Comparison of ENCODE assay signal across 1 cellular context in genomic region chr1:167553136-167554027, GRCh38.
TF ChIP-seq lines count a peak whose summit lies in the region.

Gene CREG1 (minus strand): TSS chr1:167553762.

TF ChIP-seq in H1, 55 proteins besides CTCF, POLR2A, EP300 and RAD21 (continued from another document):
- TF ChIP-seq, protein P1, sequence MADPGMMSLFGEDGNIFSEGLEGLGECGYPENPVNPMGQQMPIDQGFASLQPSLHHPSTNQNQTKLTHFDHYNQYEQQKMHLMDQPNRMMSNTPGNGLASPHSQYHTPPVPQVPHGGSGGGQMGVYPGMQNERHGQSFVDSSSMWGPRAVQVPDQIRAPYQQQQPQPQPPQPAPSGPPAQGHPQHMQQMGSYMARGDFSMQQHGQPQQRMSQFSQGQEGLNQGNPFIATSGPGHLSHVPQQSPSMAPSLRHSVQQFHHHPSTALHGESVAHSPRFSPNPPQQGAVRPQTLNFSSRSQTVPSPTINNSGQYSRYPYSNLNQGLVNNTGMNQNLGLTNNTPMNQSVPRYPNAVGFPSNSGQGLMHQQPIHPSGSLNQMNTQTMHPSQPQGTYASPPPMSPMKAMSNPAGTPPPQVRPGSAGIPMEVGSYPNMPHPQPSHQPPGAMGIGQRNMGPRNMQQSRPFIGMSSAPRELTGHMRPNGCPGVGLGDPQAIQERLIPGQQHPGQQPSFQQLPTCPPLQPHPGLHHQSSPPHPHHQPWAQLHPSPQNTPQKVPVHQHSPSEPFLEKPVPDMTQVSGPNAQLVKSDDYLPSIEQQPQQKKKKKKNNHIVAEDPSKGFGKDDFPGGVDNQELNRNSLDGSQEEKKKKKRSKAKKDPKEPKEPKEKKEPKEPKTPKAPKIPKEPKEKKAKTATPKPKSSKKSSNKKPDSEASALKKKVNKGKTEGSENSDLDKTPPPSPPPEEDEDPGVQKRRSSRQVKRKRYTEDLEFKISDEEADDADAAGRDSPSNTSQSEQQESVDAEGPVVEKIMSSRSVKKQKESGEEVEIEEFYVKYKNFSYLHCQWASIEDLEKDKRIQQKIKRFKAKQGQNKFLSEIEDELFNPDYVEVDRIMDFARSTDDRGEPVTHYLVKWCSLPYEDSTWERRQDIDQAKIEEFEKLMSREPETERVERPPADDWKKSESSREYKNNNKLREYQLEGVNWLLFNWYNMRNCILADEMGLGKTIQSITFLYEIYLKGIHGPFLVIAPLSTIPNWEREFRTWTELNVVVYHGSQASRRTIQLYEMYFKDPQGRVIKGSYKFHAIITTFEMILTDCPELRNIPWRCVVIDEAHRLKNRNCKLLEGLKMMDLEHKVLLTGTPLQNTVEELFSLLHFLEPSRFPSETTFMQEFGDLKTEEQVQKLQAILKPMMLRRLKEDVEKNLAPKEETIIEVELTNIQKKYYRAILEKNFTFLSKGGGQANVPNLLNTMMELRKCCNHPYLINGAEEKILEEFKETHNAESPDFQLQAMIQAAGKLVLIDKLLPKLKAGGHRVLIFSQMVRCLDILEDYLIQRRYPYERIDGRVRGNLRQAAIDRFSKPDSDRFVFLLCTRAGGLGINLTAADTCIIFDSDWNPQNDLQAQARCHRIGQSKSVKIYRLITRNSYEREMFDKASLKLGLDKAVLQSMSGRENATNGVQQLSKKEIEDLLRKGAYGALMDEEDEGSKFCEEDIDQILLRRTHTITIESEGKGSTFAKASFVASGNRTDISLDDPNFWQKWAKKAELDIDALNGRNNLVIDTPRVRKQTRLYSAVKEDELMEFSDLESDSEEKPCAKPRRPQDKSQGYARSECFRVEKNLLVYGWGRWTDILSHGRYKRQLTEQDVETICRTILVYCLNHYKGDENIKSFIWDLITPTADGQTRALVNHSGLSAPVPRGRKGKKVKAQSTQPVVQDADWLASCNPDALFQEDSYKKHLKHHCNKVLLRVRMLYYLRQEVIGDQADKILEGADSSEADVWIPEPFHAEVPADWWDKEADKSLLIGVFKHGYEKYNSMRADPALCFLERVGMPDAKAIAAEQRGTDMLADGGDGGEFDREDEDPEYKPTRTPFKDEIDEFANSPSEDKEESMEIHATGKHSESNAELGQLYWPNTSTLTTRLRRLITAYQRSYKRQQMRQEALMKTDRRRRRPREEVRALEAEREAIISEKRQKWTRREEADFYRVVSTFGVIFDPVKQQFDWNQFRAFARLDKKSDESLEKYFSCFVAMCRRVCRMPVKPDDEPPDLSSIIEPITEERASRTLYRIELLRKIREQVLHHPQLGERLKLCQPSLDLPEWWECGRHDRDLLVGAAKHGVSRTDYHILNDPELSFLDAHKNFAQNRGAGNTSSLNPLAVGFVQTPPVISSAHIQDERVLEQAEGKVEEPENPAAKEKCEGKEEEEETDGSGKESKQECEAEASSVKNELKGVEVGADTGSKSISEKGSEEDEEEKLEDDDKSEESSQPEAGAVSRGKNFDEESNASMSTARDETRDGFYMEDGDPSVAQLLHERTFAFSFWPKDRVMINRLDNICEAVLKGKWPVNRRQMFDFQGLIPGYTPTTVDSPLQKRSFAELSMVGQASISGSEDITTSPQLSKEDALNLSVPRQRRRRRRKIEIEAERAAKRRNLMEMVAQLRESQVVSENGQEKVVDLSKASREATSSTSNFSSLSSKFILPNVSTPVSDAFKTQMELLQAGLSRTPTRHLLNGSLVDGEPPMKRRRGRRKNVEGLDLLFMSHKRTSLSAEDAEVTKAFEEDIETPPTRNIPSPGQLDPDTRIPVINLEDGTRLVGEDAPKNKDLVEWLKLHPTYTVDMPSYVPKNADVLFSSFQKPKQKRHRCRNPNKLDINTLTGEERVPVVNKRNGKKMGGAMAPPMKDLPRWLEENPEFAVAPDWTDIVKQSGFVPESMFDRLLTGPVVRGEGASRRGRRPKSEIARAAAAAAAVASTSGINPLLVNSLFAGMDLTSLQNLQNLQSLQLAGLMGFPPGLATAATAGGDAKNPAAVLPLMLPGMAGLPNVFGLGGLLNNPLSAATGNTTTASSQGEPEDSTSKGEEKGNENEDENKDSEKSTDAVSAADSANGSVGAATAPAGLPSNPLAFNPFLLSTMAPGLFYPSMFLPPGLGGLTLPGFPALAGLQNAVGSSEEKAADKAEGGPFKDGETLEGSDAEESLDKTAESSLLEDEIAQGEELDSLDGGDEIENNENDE (IDR thresholded peaks at IDR 0.05; ENCODE audit: insufficient replicate concordance, low read length), result no peak
- peak; percentile 15; the same call in 1 of the 2 replicates for TF ChIP-seq CREB1 (IDR thresholded peaks at IDR 0.05)
- no peak for TF ChIP-seq CTBP2 (IDR thresholded peaks at IDR 0.05; ENCODE audit: borderline replicate concordance, insufficient read depth, insufficient read length, low read length)
- TF ChIP-seq ASH2L (IDR thresholded peaks at IDR 0.05; ENCODE audit: low read length), result peak; percentile 77
- TF ChIP-seq SUZ12 (IDR thresholded peaks at IDR 0.05; ENCODE audit: low read length), result no peak
- no peak for TF ChIP-seq KDM5A (IDR thresholded peaks at IDR 0.05; ENCODE audit: low read length)
- TF ChIP-seq CHD1 (IDR thresholded peaks at IDR 0.05; ENCODE audit: low read depth, low read length), result no peak
- no peak for TF ChIP-seq EGR1 (IDR thresholded peaks at IDR 0.05; ENCODE audit: borderline replicate concordance, low read depth, low read length)
- TF ChIP-seq RXRA (IDR thresholded peaks at IDR 0.05; ENCODE audit: insufficient read depth, low read depth, low read length), result no peak
- no peak for TF ChIP-seq JUN (IDR thresholded peaks at IDR 0.05; ENCODE audit: low read depth, low read length)
- no peak for TF ChIP-seq USF2 (IDR thresholded peaks at IDR 0.05; ENCODE audit: low read length)
- peak; percentile 91 for TF ChIP-seq TBP (IDR thresholded peaks at IDR 0.05; ENCODE audit: low read depth, low read length)
- no peak for TF ChIP-seq TCF12 (IDR thresholded peaks at IDR 0.05; ENCODE audit: low read depth, low read length)
- no peak for TF ChIP-seq CHD2 (IDR thresholded peaks at IDR 0.05; ENCODE audit: low read length)
- peak; percentile 80 for TF ChIP-seq PHF8 (conservative IDR thresholded peaks at IDR 0.05; ENCODE audit: low read depth, low read length)
- no peak for TF ChIP-seq FOSL1 (IDR thresholded peaks at IDR 0.05; ENCODE audit: insufficient read depth, low read depth, low read length)
- no peak for TF ChIP-seq SP2 (IDR thresholded peaks at IDR 0.05; ENCODE audit: low read length)
- peak; percentile 94 for TF ChIP-seq TAF7 (optimal IDR thresholded peaks at IDR 0.05; ENCODE audit: borderline replicate concordance, low read depth, low read length)
- TF ChIP-seq CEBPB (IDR thresholded peaks at IDR 0.05; ENCODE audit: low read depth, low read length), result peak; percentile 80
- TF ChIP-seq KDM1A (IDR thresholded peaks at IDR 0.05; ENCODE audit: borderline replicate concordance, low read length), result no peak
- TF ChIP-seq SP1 (IDR thresholded peaks at IDR 0.05; ENCODE audit: low read depth, low read length), result no peak
- TF ChIP-seq RNF2 (IDR thresholded peaks at IDR 0.05; ENCODE audit: borderline replicate concordance, low read depth, low read length, missing control alignments, poor library complexity, severe bottlenecking), result no peak
- TF ChIP-seq TEAD4 (IDR thresholded peaks at IDR 0.05; ENCODE audit: low read depth, low read length), result peak; percentile 54; the same call in 1 of the 2 replicates
- TF ChIP-seq POLR2AphosphoS5 (IDR thresholded peaks at IDR 0.05; ENCODE audit: low read depth, low read length), result peak; percentile 90
- no peak for TF ChIP-seq MAFK (IDR thresholded peaks at IDR 0.05; ENCODE audit: low read depth, low read length)
- no peak for TF ChIP-seq SIRT6 (IDR thresholded peaks at IDR 0.05; ENCODE audit: low read length)
- TF ChIP-seq BRCA1 (IDR thresholded peaks at IDR 0.05; ENCODE audit: low read depth, low read length), result no peak
- TF ChIP-seq GTF2F1 (IDR thresholded peaks at IDR 0.05; ENCODE audit: borderline replicate concordance, low read depth, low read length), result no peak
- no peak; a peak in 1 of 4 replicates for TF ChIP-seq SIN3A (conservative IDR thresholded peaks at IDR 0.05 in 1 of 2, IDR thresholded peaks at IDR 0.05 in 1 of 2; ENCODE audit: low read depth in 1 of 2, low read length in 2 of 2)
- TF ChIP-seq RFX5 (IDR thresholded peaks at IDR 0.05; ENCODE audit: borderline replicate concordance, low read depth, low read length), result no peak
- TF ChIP-seq MAX (IDR thresholded peaks at IDR 0.05), result 0 out of 2 replicates have a peak, but pooled peaks have one; percentile 14
- TF ChIP-seq NANOG (IDR thresholded peaks at IDR 0.05; ENCODE audit: insufficient read depth, low read depth, low read length, poor library complexity, severe bottlenecking), result no peak
- TF ChIP-seq RBBP5 (IDR thresholded peaks at IDR 0.05; ENCODE audit: borderline replicate concordance, low read depth, low read length), result peak; percentile 98; the same call in 1 of the 2 replicates
- TF ChIP-seq SIX5 (IDR thresholded peaks at IDR 0.05; ENCODE audit: low read depth, low read length), result no peak
- peak; percentile 94 for TF ChIP-seq KDM4A (IDR thresholded peaks at IDR 0.05; ENCODE audit: low read depth, low read length, severe bottlenecking)
- TF ChIP-seq, protein P2, sequence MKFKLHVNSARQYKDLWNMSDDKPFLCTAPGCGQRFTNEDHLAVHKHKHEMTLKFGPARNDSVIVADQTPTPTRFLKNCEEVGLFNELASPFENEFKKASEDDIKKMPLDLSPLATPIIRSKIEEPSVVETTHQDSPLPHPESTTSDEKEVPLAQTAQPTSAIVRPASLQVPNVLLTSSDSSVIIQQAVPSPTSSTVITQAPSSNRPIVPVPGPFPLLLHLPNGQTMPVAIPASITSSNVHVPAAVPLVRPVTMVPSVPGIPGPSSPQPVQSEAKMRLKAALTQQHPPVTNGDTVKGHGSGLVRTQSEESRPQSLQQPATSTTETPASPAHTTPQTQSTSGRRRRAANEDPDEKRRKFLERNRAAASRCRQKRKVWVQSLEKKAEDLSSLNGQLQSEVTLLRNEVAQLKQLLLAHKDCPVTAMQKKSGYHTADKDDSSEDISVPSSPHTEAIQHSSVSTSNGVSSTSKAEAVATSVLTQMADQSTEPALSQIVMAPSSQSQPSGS (IDR thresholded peaks at IDR 0.05; ENCODE audit: low read length), result no peak
- TF ChIP-seq, protein P3, sequence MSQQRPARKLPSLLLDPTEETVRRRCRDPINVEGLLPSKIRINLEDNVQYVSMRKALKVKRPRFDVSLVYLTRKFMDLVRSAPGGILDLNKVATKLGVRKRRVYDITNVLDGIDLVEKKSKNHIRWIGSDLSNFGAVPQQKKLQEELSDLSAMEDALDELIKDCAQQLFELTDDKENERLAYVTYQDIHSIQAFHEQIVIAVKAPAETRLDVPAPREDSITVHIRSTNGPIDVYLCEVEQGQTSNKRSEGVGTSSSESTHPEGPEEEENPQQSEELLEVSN (IDR thresholded peaks at IDR 0.05), result peak; percentile 20; the same call in 1 of the 2 replicates
- TF ChIP-seq SRF (IDR thresholded peaks at IDR 0.05; ENCODE audit: low read depth, low read length), result no peak
- TF ChIP-seq CBX5 (IDR thresholded peaks at IDR 0.05; ENCODE audit: low read depth, low read length), result no peak
- peak; percentile 78 for TF ChIP-seq BACH1 (IDR thresholded peaks at IDR 0.05; ENCODE audit: low read length)
- TF ChIP-seq GABPA (IDR thresholded peaks at IDR 0.05; ENCODE audit: borderline replicate concordance, insufficient read depth, low read length), result peak; percentile 51; the same call in 1 of the 2 replicates
- no peak for TF ChIP-seq ZNF274 (IDR thresholded peaks at IDR 0.05; ENCODE audit: borderline replicate concordance, extremely low read depth, low read length)
- peak; percentile 24 to 68; a peak in 1 of 4 replicates for TF ChIP-seq HDAC2 (IDR thresholded peaks at IDR 0.05; ENCODE audit: borderline replicate concordance in 1 of 2, low read depth in 2 of 2, low read length in 2 of 2)
- no peak for TF ChIP-seq CBX8 (IDR thresholded peaks at IDR 0.05; ENCODE audit: borderline replicate concordance, low read depth, low read length)
- TF ChIP-seq, protein P4, sequence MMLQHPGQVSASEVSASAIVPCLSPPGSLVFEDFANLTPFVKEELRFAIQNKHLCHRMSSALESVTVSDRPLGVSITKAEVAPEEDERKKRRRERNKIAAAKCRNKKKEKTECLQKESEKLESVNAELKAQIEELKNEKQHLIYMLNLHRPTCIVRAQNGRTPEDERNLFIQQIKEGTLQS (IDR thresholded peaks at IDR 0.05; ENCODE audit: insufficient read depth, low read depth, low read length), result no peak
- no peak for TF ChIP-seq POU5F1 (IDR thresholded peaks at IDR 0.05; ENCODE audit: low read depth, low read length)
- TF ChIP-seq BCL11A (IDR thresholded peaks at IDR 0.05; ENCODE audit: low read depth in 2 of 2, low read length in 2 of 2), result no peak
- no peak for TF ChIP-seq NRF1 (IDR thresholded peaks at IDR 0.05; ENCODE audit: low read depth, low read length)
- no peak for TF ChIP-seq SAP30 (IDR thresholded peaks at IDR 0.05; ENCODE audit: insufficient read depth, insufficient replicate concordance, low read length)
